11 cellular contexts compared by ENCODE assay signal in the genomic region with DNA sequence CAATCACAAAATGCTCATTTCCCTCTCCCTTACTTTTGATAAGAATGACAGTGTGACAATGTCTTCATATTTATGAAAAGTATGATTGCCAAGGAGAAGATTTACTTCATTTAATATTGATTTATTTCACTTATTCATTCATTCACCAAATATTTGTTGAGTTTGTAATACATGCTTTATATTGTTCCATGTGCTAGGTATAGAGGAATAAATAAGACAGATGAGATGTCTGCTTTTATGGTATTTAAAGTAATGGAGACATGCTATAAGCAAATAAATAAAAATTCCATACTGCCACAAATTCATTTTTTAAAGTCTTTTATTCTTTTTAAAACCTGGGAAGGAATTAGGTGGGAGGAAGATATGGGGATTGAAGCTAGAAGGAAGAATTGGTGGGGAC.
"Had no signal": no experiment of that assay in that cellular context is flagged by ENCODE, and none has a peak within 500 bp of the region (broad histone marks: within the 10 kb centered on the region; RNA-seq: fewer than 3 reads in every experiment).

No MANE protein-coding gene starts in this region.

- DNase-seq: GM23248, GOT3, H7, H9, HCEC 1CT, HFFc6 had no signal

- H3K4me3 ChIP-seq: GM23248, GM23338, HAP-1 had no signal

- H3K9me3 Mint-ChIP-seq: GM23338, H9, HFFc6 had no signal

- ATAC-seq: GM23338, HCT116 had no signal

- H3K4me2 ChIP-seq: GM23338 had no signal

- H2AFZ ChIP-seq: GM23248, GM23338 had no signal

- H3K27ac Mint-ChIP-seq: GM23338, H9, HFFc6 had no signal

- H3K4me1 ChIP-seq: HAP-1 had no signal

- H3K27ac ChIP-seq: GM23248 had no signal

- H3K9me3 ChIP-seq: HAP-1 had no signal

- FAIRE-seq: H1, H54 had no signal

- H3K36me3 ChIP-seq: HAP-1 had no signal

- H3K9ac ChIP-seq: GM23248 had no signal

- H3K4me1 Mint-ChIP-seq: H9 had no signal

- H3K4me3 Mint-ChIP-seq: GM23338, H9, HFFc6 had no signal
